ENCODE assay signal across 1 cellular context in genomic region chr3:24060055-24060454, GRCh38.
TF ChIP-seq lines count a peak whose summit lies in the region.

No MANE protein-coding gene starts in this region.

TF ChIP-seq in GM23338, 12 proteins besides CTCF, POLR2A, EP300 and RAD21 (continued from another document):
- TF ChIP-seq ZNF462 (CRISPR knock-in tag; IDR thresholded peaks at IDR 0.05) (no peak), ZNF114 (CRISPR knock-in tag; IDR thresholded peaks at IDR 0.05) (no peak), REST (IDR thresholded peaks at IDR 0.05; ENCODE audit: unreplicated experiment) (no peak), JUNB (IDR thresholded peaks at IDR 0.05; ENCODE audit: unreplicated experiment) (no peak)
